Comparison of ENCODE assay signal across 16 cellular contexts in genomic region chr2:217974389-217975005, GRCh38. TPM values are rescaled to one million over a fixed set of nuclear protein-coding genes. Genes with fewer than 3 reads are reported as not detected.
"Had no signal": no experiment of that assay in that cellular context is flagged by ENCODE, and none has a peak within 500 bp of the region (broad histone marks: within the 10 kb centered on the region; RNA-seq: fewer than 3 reads in every experiment).

No MANE protein-coding gene starts in this region.

- ATAC-seq: activated CD4-positive, alpha-beta T cell treated with anti-CD3 and anti-CD28 coated beads for 36 hours; activated naive CD8-positive, alpha-beta T cell treated with anti-CD3 and anti-CD28 coated beads, Interleukin-2, amount 50 U/mL, for 24 hours; activated T-cell treated with anti-CD3 and anti-CD28 coated beads, Interleukin-2, amount 50 U/mL, for 72 hours; lower lobe of right lung; naive thymus-derived CD8-positive, alpha-beta T cell had no signal

- H3K4me3 ChIP-seq: ascending aorta, cardiac muscle cell, lower lobe of right lung, prostate gland had no signal

- H3K27ac ChIP-seq: cardiac muscle cell, lower lobe of right lung, VCaP had no signal

- H3K36me3 ChIP-seq: ascending aorta, cardiac muscle cell, lower lobe of right lung, prostate gland had no signal

- H3K27me3 ChIP-seq: ascending aorta had no signal

- DNase-seq: activated CD4-positive, alpha-beta memory T cell treated with anti-CD3 and anti-CD28 coated beads, Interleukin-2, amount 10 ng/mL, durations not matched to agents 7 days and 5 days; activated CD4-positive, alpha-beta T cell treated with anti-CD3 and anti-CD28 coated beads for 36 hours; activated naive CD4-positive, alpha-beta T cell; activated naive CD8-positive, alpha-beta T cell treated with anti-CD3 and anti-CD28 coated beads, Interleukin-2, amount 50 U/mL, for 24 hours; activated T-cell treated with anti-CD3 and anti-CD28 coated beads, Interleukin-2, amount 50 U/mL, for 72 hours; foreskin melanocyte; lower lobe of right lung; naive thymus-derived CD8-positive, alpha-beta T cell; SK-N-SH; stimulated activated CD4-positive, alpha-beta T cell treated with anti-CD3 and anti-CD28 coated beads, Interleukin-15, amount 100 ng/mL, for 24 hours; stimulated activated CD4-positive, alpha-beta T cell treated with anti-CD3 and anti-CD28 coated beads, Interleukin-4, amount 100 ng/mL, for 24 hours; T-helper 1 cell had no signal

- H3K9me3 ChIP-seq: ascending aorta, lower lobe of right lung, prostate gland, SK-N-SH had no signal

RNA-seq across cellular contexts. Expression of gene TNS1, which starts 28.3 kb away (rescaled TPM):
- polyA plus RNA-seq: naive thymus-derived CD8-positive, alpha-beta T cell had no signal
